ENCODE assay signal across 2 cellular contexts in the genomic region with DNA sequence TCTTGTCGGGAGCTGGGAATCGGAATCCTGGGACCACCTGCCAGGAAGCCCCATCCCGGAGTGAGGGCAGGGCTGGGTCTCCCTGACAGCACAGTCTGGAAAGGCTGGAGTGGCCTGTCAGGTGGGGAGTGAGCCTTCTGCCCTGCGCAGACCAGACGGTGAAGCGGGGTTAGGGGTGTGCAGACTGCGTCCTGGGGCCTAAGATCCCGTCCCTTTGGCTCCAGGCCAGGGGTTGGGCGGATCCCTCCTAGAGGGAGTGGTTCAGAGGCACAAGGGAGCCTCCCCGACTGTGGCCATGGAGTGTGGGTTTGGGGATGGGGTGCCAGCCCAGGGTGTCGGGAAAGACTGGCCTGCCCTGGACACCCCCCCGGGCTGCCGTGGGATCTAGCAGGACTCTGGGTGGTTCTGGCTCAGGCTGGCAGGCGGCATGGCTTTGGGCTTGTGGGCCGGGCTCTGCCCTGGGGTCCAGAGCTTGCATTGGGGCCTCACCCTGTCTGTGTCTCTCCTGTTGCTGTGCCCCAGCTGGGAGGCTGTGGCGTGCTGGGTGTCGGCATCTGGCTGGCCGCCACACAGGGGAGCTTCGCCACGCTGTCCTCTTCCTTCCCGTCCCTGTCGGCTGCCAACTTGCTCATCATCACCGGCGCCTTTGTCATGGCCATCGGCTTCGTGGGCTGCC.
A peak's percentile ranks its signal among the peaks of the same experiment; 100 is the strongest.
TF ChIP-seq lines count a peak whose summit lies in the region.

No MANE protein-coding gene starts in this region.

TF ChIP-seq in Ishikawa, 13 proteins besides CTCF, POLR2A, EP300 and RAD21:
- TF ChIP-seq CREB1 (IDR thresholded peaks at IDR 0.05; ENCODE audit: low read depth) (no peak), YY1 (IDR thresholded peaks at IDR 0.05; ENCODE audit: low read depth) (no peak), NFIC (IDR thresholded peaks at IDR 0.05) (peak; percentile 77), TAF1 (IDR thresholded peaks at IDR 0.05; ENCODE audit: low read depth) (no peak), EGR1 (IDR thresholded peaks at IDR 0.05) (no peak), USF1 (IDR thresholded peaks at IDR 0.05) (no peak)

TF ChIP-seq in H1, 55 proteins besides CTCF, POLR2A, EP300 and RAD21:
- TF ChIP-seq GABPA (IDR thresholded peaks at IDR 0.05; ENCODE audit: borderline replicate concordance, insufficient read depth, low read length) (peak; percentile 40; the same call in 1 of the 2 replicates), SAP30 (IDR thresholded peaks at IDR 0.05; ENCODE audit: insufficient read depth, insufficient replicate concordance, low read length) (no peak), SP1 (IDR thresholded peaks at IDR 0.05; ENCODE audit: low read depth, low read length) (peak; percentile 82; the same call in 1 of the 2 replicates), RBBP5 (IDR thresholded peaks at IDR 0.05; ENCODE audit: borderline replicate concordance, low read depth, low read length) (no peak), TCF12 (IDR thresholded peaks at IDR 0.05; ENCODE audit: low read depth, low read length) (no peak), POLR2AphosphoS5 (IDR thresholded peaks at IDR 0.05; ENCODE audit: low read depth, low read length) (peak; percentile 55), RNF2 (IDR thresholded peaks at IDR 0.05; ENCODE audit: borderline replicate concordance, low read depth, low read length, missing control alignments, poor library complexity, severe bottlenecking) (no peak), CBX8 (IDR thresholded peaks at IDR 0.05; ENCODE audit: borderline replicate concordance, low read depth, low read length) (no peak)
